ENCODE assay signal across 25 cellular contexts in genomic region chr2:96449637-96450036, GRCh38. TPM values are rescaled to one million over a fixed set of nuclear protein-coding genes. Genes with fewer than 3 reads are reported as not detected.
"Had no signal": no experiment of that assay in that cellular context is flagged by ENCODE, and none has a peak within 500 bp of the region (broad histone marks: within the 10 kb centered on the region; RNA-seq: fewer than 3 reads in every experiment).

No MANE protein-coding gene starts in this region.

- H3K27me3 ChIP-seq: gastrocnemius medialis, neural progenitor cell, testis had no signal

- H3K9ac ChIP-seq: neural progenitor cell had no signal

- H3K36me3 ChIP-seq: esophagus squamous epithelium, gastrocnemius medialis, lower lobe of right lung, neural progenitor cell had no signal

- H3K27me3 Mint-ChIP-seq: activated CD4-positive, alpha-beta T cell treated with anti-CD3 and anti-CD28 coated beads for 36 hours; activated naive CD8-positive, alpha-beta T cell treated with anti-CD3 and anti-CD28 coated beads for 36 hours; type B pancreatic cell had no signal

- H3K27ac ChIP-seq: esophagus squamous epithelium, gastrocnemius medialis, lower lobe of right lung, neural progenitor cell, testis had no signal

- H3K4me1 Mint-ChIP-seq: activated CD4-positive, alpha-beta T cell treated with anti-CD3 and anti-CD28 coated beads for 36 hours; activated naive CD8-positive, alpha-beta T cell treated with anti-CD3 and anti-CD28 coated beads for 36 hours; brain; naive B cell; WTC11 had no signal

- H3K4me3 Mint-ChIP-seq: activated CD4-positive, alpha-beta T cell treated with anti-CD3 and anti-CD28 coated beads for 36 hours; activated naive CD8-positive, alpha-beta T cell treated with anti-CD3 and anti-CD28 coated beads for 36 hours; activated T-cell treated with anti-CD3 and anti-CD28 coated beads, Interleukin-2, amount 50 U/mL, for 4 hours; brain; naive B cell; neural progenitor cell; type B pancreatic cell; WTC11 had no signal

- H3K27ac Mint-ChIP-seq: activated CD4-positive, alpha-beta T cell treated with anti-CD3 and anti-CD28 coated beads for 36 hours; activated naive CD8-positive, alpha-beta T cell treated with anti-CD3 and anti-CD28 coated beads for 36 hours; brain; neural progenitor cell; type B pancreatic cell; WTC11 had no signal

- H3K4me1 ChIP-seq: esophagus squamous epithelium, lower lobe of right lung, neural progenitor cell, testis had no signal

- ATAC-seq: activated CD4-positive, alpha-beta T cell treated with anti-CD3 and anti-CD28 coated beads for 36 hours; activated T-cell treated with anti-CD3 and anti-CD28 coated beads, Interleukin-2, amount 50 U/mL, for 4 hours; gastrocnemius medialis; lower lobe of right lung; WTC11 had no signal

- H3K36me3 Mint-ChIP-seq: activated naive CD8-positive, alpha-beta T cell treated with anti-CD3 and anti-CD28 coated beads for 36 hours; brain; naive B cell; neural progenitor cell; type B pancreatic cell; WTC11 had no signal

- DNase-seq: activated CD4-positive, alpha-beta T cell treated with anti-CD3 and anti-CD28 coated beads for 36 hours; activated CD4-positive, alpha-beta T cell treated with anti-CD3 and anti-CD28 coated beads, Interleukin-2, amount 50 U/mL, for 48 hours; activated CD8-positive, alpha-beta memory T cell treated with anti-CD3 and anti-CD28 coated beads, Interleukin-2, amount 50 U/mL, for 48 hours; activated naive CD4-positive, alpha-beta T cell treated with Interleukin-2 at 50 U/mL for 16 hours; activated naive CD8-positive, alpha-beta T cell treated with anti-CD3 and anti-CD28 coated beads for 36 hours; activated T-cell treated with anti-CD3 and anti-CD28 coated beads, Interleukin-2, amount 50 U/mL, for 4 hours; central memory CD4-positive, alpha-beta T cell; dermis blood vessel endothelial cell; effector memory CD4-positive, alpha-beta T cell; esophagus squamous epithelium; gastrocnemius medialis; lower lobe of right lung; mesendoderm; naive B cell; posterior cingulate gyrus; retina; stimulated activated CD4-positive, alpha-beta T cell treated with anti-CD3 and anti-CD28 coated beads, Interleukin-2, amount 100 ng/mL, for 48 hours; stimulated activated naive CD4-positive, alpha-beta T cell; T-helper 9 cell; testis had no signal

- H3K9me3 Mint-ChIP-seq: activated T-cell treated with anti-CD3 and anti-CD28 coated beads, Interleukin-2, amount 50 U/mL, for 4 hours had no signal

- H3K9me3 ChIP-seq: esophagus squamous epithelium, gastrocnemius medialis, lower lobe of right lung, testis had no signal

- H3K4me3 ChIP-seq: esophagus squamous epithelium, gastrocnemius medialis, lower lobe of right lung, neural progenitor cell, testis had no signal

RNA-seq across cellular contexts. Expression of gene NEURL3, which starts 55.5 kb away (rescaled TPM):
- total RNA-seq: endothelial cell of umbilical vein, esophagus squamous epithelium, gastrocnemius medialis, WTC11 had no signal
- polyA plus RNA-seq: endothelial cell of umbilical vein had no signal
